ENCODE assay signal across 1 cellular context in genomic region chr12:133130038-133130807, GRCh38.
TF ChIP-seq lines count a peak whose summit lies in the region.

Gene ZNF10, plus strand, starts transcription at chr12:133130627. Its CDS starts 13,866 bp downstream, at chr12:133144493.
Gene ZNF891, minus strand, starts transcription at chr12:133130274. Its CDS starts 8,356 bp downstream, at chr12:133121918.

TF ChIP-seq in GM12878, 131 proteins besides CTCF, POLR2A, EP300 and RAD21 (continued from another document and continues in another):
- TF ChIP-seq NFIC (IDR thresholded peaks at IDR 0.05; ENCODE audit: low read depth, low read length) (no peak), RBBP5 (conservative IDR thresholded peaks at IDR 0.05) (no peak), DPF2 (IDR thresholded peaks at IDR 0.05) (no peak; the same call in 1 of the 2 replicates), YBX1 (IDR thresholded peaks at IDR 0.05) (no peak), ZBTB33 (IDR thresholded peaks at IDR 0.05) (no peak), CEBPB (IDR thresholded peaks at IDR 0.05; ENCODE audit: borderline replicate concordance in 1 of 2, low read depth in 2 of 2, low read length in 2 of 2) (no peak), POLR2AphosphoS2 (IDR thresholded peaks at IDR 0.05; ENCODE audit: low read depth, low read length) (peak; percentile 46; the same call in 1 of the 2 replicates), SRF (IDR thresholded peaks at IDR 0.05; ENCODE audit: low read depth in 2 of 2, low read length in 2 of 2) (no peak), RFX5 (IDR thresholded peaks at IDR 0.05; ENCODE audit: low read depth, low read length) (no peak; the same call in 1 of the 2 replicates), HDGF (IDR thresholded peaks at IDR 0.05) (no peak), NR2C1 (IDR thresholded peaks at IDR 0.05) (peak; percentile 55), USF1 (IDR thresholded peaks at IDR 0.05; ENCODE audit: borderline replicate concordance, extremely low read length, insufficient read depth, low read depth, low read length) (no peak), ETV6 (conservative IDR thresholded peaks at IDR 0.05 in 1 of 2, IDR thresholded peaks at IDR 0.05 in 1 of 2; ENCODE audit: borderline replicate concordance in 1 of 2, low read depth in 1 of 2) (no peak), NFXL1 (IDR thresholded peaks at IDR 0.05; ENCODE audit: borderline replicate concordance) (no peak), SUZ12 (IDR thresholded peaks at IDR 0.05; ENCODE audit: unreplicated experiment) (no peak), NR2F1 (conservative IDR thresholded peaks at IDR 0.05) (no peak; the same call in 1 of the 2 replicates), CHD4 (IDR thresholded peaks at IDR 0.05) (no peak), PAX5 (IDR thresholded peaks at IDR 0.05; ENCODE audit: borderline replicate concordance, low read depth, low read length) (0 out of 2 replicates have a peak, but pooled peaks have one; percentile 53), ZBTB4 (CRISPR knock-in tag; IDR thresholded peaks at IDR 0.05) (no peak), PKNOX1 (IDR thresholded peaks at IDR 0.05) (peak; percentile 41; the same call in 1 of the 2 replicates), ZZZ3 (IDR thresholded peaks at IDR 0.05; ENCODE audit: control insufficient read depth, insufficient read length, low read depth) (no peak), ATF3 (IDR thresholded peaks at IDR 0.05; ENCODE audit: borderline replicate concordance, extremely low read depth, low read depth, low read length) (0 out of 2 replicates have a peak, but pooled peaks have one; percentile 7), STAT3 (IDR thresholded peaks at IDR 0.05; ENCODE audit: low read depth, low read length) (no peak), BMI1 (IDR thresholded peaks at IDR 0.05; ENCODE audit: borderline replicate concordance) (no peak), POU2F2 (IDR thresholded peaks at IDR 0.05; ENCODE audit: borderline replicate concordance, low read depth, low read length) (peak; percentile 50; the same call in 1 of the 3 replicates), JUNB (IDR thresholded peaks at IDR 0.05) (no peak), MYB (IDR thresholded peaks at IDR 0.05; ENCODE audit: borderline replicate concordance, low read depth, low read length) (no peak; the same call in 1 of the 2 replicates), SREBF1 (IDR thresholded peaks at IDR 0.05; ENCODE audit: low read length) (0 out of 2 replicates have a peak, but pooled peaks have one; percentile 37), HSF1 (IDR thresholded peaks at IDR 0.05; ENCODE audit: low read depth, low read length) (0 out of 2 replicates have a peak, but pooled peaks have one; percentile 10), TCF12 (IDR thresholded peaks at IDR 0.05; ENCODE audit: low read depth, low read length) (no peak), ATF7 (IDR thresholded peaks at IDR 0.05; ENCODE audit: low read depth) (peak; percentile 44), ZNF384 (IDR thresholded peaks at IDR 0.05; ENCODE audit: borderline replicate concordance, low read depth, low read length) (no peak), GATAD2B (conservative IDR thresholded peaks at IDR 0.05; ENCODE audit: low read depth) (no peak; the same call in 1 of the 2 replicates), JUND (IDR thresholded peaks at IDR 0.05; ENCODE audit: low read depth, low read length) (no peak), POLR2AphosphoS5 (IDR thresholded peaks at IDR 0.05; ENCODE audit: low read length) (peak; percentile 96), BCLAF1 (IDR thresholded peaks at IDR 0.05) (no peak), SMARCA5 (IDR thresholded peaks at IDR 0.05) (peak; percentile 78), ATF2 (IDR thresholded peaks at IDR 0.05; ENCODE audit: low read length) (no peak), ASH2L (IDR thresholded peaks at IDR 0.05; ENCODE audit: borderline replicate concordance, low read depth) (peak; percentile 50; the same call in 1 of the 2 replicates), SREBF2 (IDR thresholded peaks at IDR 0.05; ENCODE audit: low read length) (no peak), ZBED1 (IDR thresholded peaks at IDR 0.05; ENCODE audit: borderline replicate concordance) (no peak), NR2C2 (IDR thresholded peaks at IDR 0.05; ENCODE audit: borderline replicate concordance, control insufficient read depth, insufficient read length, low read depth) (no peak), BRCA1 (IDR thresholded peaks at IDR 0.05; ENCODE audit: low read depth, low read length) (no peak), HDAC2 (IDR thresholded peaks at IDR 0.05) (no peak), IKZF2 (IDR thresholded peaks at IDR 0.05) (no peak), RB1 (IDR thresholded peaks at IDR 0.05; ENCODE audit: borderline replicate concordance) (no peak), MXI1 (IDR thresholded peaks at IDR 0.05; ENCODE audit: low read depth, low read length) (peak; percentile 49; the same call in 1 of the 2 replicates), ZNF592 (IDR thresholded peaks at IDR 0.05) (no peak), ZNF24 (IDR thresholded peaks at IDR 0.05) (no peak; the same call in 1 of the 2 replicates), BCL11A (IDR thresholded peaks at IDR 0.05; ENCODE audit: low read depth, low read length) (no peak), MTA2 (IDR thresholded peaks at IDR 0.05; ENCODE audit: low read depth) (no peak)
